ENCODE assay signal across 24 cellular contexts in the genomic region with DNA sequence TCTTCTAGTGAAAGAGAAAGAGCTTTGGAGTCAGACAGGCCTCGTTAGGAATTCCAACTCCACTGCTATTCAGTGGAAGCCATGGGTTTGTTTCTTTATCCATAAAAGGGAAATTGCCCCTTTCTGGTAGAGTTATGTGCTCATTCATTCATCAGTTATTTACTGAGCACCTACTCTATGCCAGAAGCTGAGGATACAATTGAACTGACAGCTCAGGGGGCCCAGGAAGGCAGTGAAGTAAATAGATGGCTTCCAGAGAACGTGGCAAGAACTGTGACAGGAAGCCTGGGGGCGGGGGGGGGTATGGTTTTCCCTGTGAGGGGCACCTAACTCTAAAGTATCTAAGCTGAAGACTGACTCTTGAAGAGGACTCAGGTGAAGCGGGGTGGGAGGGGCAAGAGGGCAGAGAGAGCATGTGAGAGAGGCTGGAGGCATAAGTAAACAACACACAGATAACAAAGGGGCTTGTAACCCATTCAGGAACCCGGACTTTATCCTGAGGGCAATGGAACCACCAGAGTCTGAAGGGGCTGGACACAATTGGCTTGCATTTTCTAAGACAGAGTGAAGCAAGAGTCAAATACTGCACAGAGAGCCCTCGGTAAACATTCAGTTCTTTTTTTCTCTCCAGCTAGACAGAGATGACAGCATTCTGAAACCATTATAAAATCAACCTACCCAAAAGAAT. TPM values are rescaled to one million over a fixed set of nuclear protein-coding genes. Genes with fewer than 3 reads are reported as not detected.
DNase-seq lines count a peak whose midpoint lies in the region; ATAC-seq, FAIRE-seq and TF ChIP-seq lines count a peak whose summit lies in the region.
"Had no signal": no experiment of that assay in that cellular context is flagged by ENCODE, and none has a peak within 500 bp of the region (broad histone marks: within the 10 kb centered on the region; RNA-seq: fewer than 3 reads in every experiment).

No MANE protein-coding gene starts in this region.

- H3K4me3 ChIP-seq in HepG2 (replicated peaks in 1 of 3; ENCODE audit: insufficient read depth in 1 of 3, low read depth in 2 of 3, low read length in 3 of 3) (no peak overlapping the region; a peak in 1 of 6 replicates), right lobe of liver (no peak overlapping the region), adipocyte (ENCODE audit: low read length) (peak overlapping the region; percentile 13), lower leg skin (ENCODE audit: low read depth, poor library complexity, severe bottlenecking) (no peak overlapping the region)
- H3K4me3 ChIP-seq: BLaER1, MG63 had no signal

- WGBS in HepG2 (ENCODE audit: low lambda C conversion rate) = 14% methylated on average over 6 of the region's 6 CpGs
- 82% methylated on average over 5 of the region's 6 CpGs for WGBS in right lobe of liver (ENCODE audit: insufficient coverage, low coverage, low lambda C conversion rate, missing lambda C conversion rate)
- 71 to 87% methylated on average over 6 of the region's 6 CpGs for WGBS in lower leg skin, 2 donors

- TF ChIP-seq POLR2A in HepG2 (IDR thresholded peaks at IDR 0.05; ENCODE audit: insufficient read depth in 1 of 2, low read depth in 2 of 2, low read length in 2 of 2) (no peak), right lobe of liver (IDR thresholded peaks at IDR 0.05) (no peak), lower leg skin (IDR thresholded peaks at IDR 0.05) (no peak)

- CTCF ChIA-PET in HepG2 (lab: Yijun Ruan, JAX; ENCODE audit: low intra/inter-chr PET ratio, low total read pairs) = no interaction called here

- TF ChIP-seq CTCF in HepG2 (CRISPR knock-in tag; IDR thresholded peaks at IDR 0.05) (no peak), right lobe of liver (IDR thresholded peaks at IDR 0.05) (no peak), type B pancreatic cell (conservative IDR thresholded peaks at IDR 0.05) (no peak), lower leg skin (IDR thresholded peaks at IDR 0.05) (no peak)

- peaks cover 49% of the 10 kb centered on the region for H3K36me3 Mint-ChIP-seq in type B pancreatic cell

- ATAC-seq in HepG2 (peak; percentile 92), right lobe of liver (no peak), GM21825 (IDR thresholded peaks at IDR 0.05; ENCODE audit: unreplicated experiment) (no peak)

- H4K20me1 ChIP-seq in HepG2 (ENCODE audit: insufficient read depth, low read length) = no peaks in the 10 kb centered on the region
- H4K20me1 ChIP-seq: BLaER1 had no signal

- H3K27ac ChIP-seq in HepG2 (ENCODE audit: extremely low read length, insufficient read depth, low read length) = peak overlapping the region; percentile 75
- H3K27ac ChIP-seq in right lobe of liver = no peak overlapping the region
- H3K27ac ChIP-seq: BLaER1 had no signal

- DNase-seq in HepG2 (ENCODE audit: low spot score) (peak; percentile 88), right lobe of liver (no peak), adipocyte (ENCODE audit: low read depth) (no peak), islet precursor cell (peak; percentile 64), type B pancreatic cell (ENCODE audit: extremely low spot score, unreplicated experiment) (no peak), lower leg skin (ENCODE audit: low spot score in 2 of 2) (no peak), SKM-1 (lab: John Stamatoyannopoulos, UW; ENCODE audit: unreplicated experiment) (no peak)
- DNase-seq: Calu3; CD4-positive, alpha-beta memory T cell; Kasumi-1; MG63; NCI-H1048; NCI-H1436 treated with DMSO at 0.1 percent for 48 hours; NCI-H2029 treated with DMSO at 0.1 percent for 48 hours; NK-92 treated with Interleukin-12 subunit alpha and Interleukin-12 subunit beta, amount 100 ng/mL, for 24 hours; Right ventricle myocardium superior; SK-N-SH had no signal

- H3K27me3 ChIP-seq in HepG2 (ENCODE audit: control insufficient read depth in 1 of 2, insufficient read depth in 2 of 2, low read length in 2 of 2) (no peaks in the 10 kb centered on the region), right lobe of liver (no peaks in the 10 kb centered on the region), adipocyte (replicated peaks; ENCODE audit: control insufficient read depth, insufficient read depth, low read length) (no peaks in the 10 kb centered on the region)
- H3K27me3 ChIP-seq: BLaER1, MG63 had no signal

- in situ Hi-C loops in HepG2 (cut with HindIII; ENCODE audit: extremely low pct_ligation_motif_present, low pct_unique_long_range_greater_than_20kb) = loop anchor here (10.0 kb wide), 1 partner anchor 48 kb away; no protein-coding TSS in a partner anchor

- POLR2A ChIA-PET in HepG2 (lab: Yijun Ruan, JAX) = interaction anchor here (0.7 to 3.5 kb wide), 4 partner anchors 8 to 35 kb away, joined by 3 to 38 read pairs (median 4); a partner anchor contains a TSS

- H3K4me1 ChIP-seq in HepG2 (ENCODE audit: insufficient read depth, low read length) = peaks cover 40% of the 10 kb centered on the region
- H3K4me1 ChIP-seq in right lobe of liver = no peaks in the 10 kb centered on the region
- peaks cover 30% of the 10 kb centered on the region for H3K4me1 ChIP-seq in adipocyte (ENCODE audit: control insufficient read depth, insufficient read depth, low read length)
- H3K4me1 ChIP-seq: BLaER1 had no signal

- TF ChIP-seq EP300 in HepG2 (IDR thresholded peaks at IDR 0.05; ENCODE audit: low read depth in 2 of 2, low read length in 2 of 2) = peak in 1 of 2 experiments; percentile 83; a peak in 2 of 4 replicates
- TF ChIP-seq EP300 in HepG2 (CRISPR knock-in tag; IDR thresholded peaks at IDR 0.05; ENCODE audit: borderline replicate concordance) = peak; percentile 33; the same call in 1 of the 2 replicates

- intact Hi-C loops in HepG2 (cut with micrococcal nuclease; ENCODE audit: unreplicated experiment) = loop anchor here (5.0 kb wide), 3 partner anchors 36 to 126 kb away; a partner anchor contains a TSS
- intact Hi-C loops in right lobe of liver (cut with DNase I) = no loop called here
- intact Hi-C loops in lower leg skin (cut with DNase I; ENCODE audit: low total_unique reads) = no loop called here

- peak overlapping the region; percentile 68 for H3K27ac Mint-ChIP-seq in type B pancreatic cell
- H3K27ac Mint-ChIP-seq: IgD-negative memory B cell had no signal

- peak overlapping the region; percentile 46; the same call in 1 of the 2 replicates for H3K4me2 ChIP-seq in HepG2 (ENCODE audit: low read depth, low read length)
- H3K4me2 ChIP-seq: BLaER1, SK-N-SH had no signal

- no peak overlapping the region for H3K4me3 Mint-ChIP-seq in type B pancreatic cell
- H3K4me3 Mint-ChIP-seq: CD4-positive, alpha-beta memory T cell; IgD-negative memory B cell had no signal

- FAIRE-seq in HepG2 (lab: Jason Lieb, UNC) = peak; percentile 92
- FAIRE-seq: A204.1, GM12891, H1, RCC 7860 had no signal

- H3K79me2 ChIP-seq in HepG2 (ENCODE audit: insufficient read depth, low read length) = peaks cover 2% of the 10 kb centered on the region

- peaks cover 14 to 53% of the 10 kb centered on the region in 2 experiments for H3K36me3 ChIP-seq in HepG2 (replicated peaks in 1 of 2; ENCODE audit: control insufficient read depth in 1 of 2, insufficient read depth in 2 of 2, low read length in 2 of 2)
- H3K36me3 ChIP-seq in right lobe of liver = peaks cover 0 to 53% (median 29%) of the 10 kb centered on the region in 4 donors
- H3K36me3 ChIP-seq in adipocyte (ENCODE audit: control insufficient read depth, insufficient read depth, low read length, severe bottlenecking) = peaks cover 97% of the 10 kb centered on the region

- H3K27me3 Mint-ChIP-seq in type B pancreatic cell = no peaks in the 10 kb centered on the region
- H3K27me3 Mint-ChIP-seq: CD4-positive, alpha-beta memory T cell; IgD-negative memory B cell had no signal

- no peaks in the 10 kb centered on the region for H3K4me1 Mint-ChIP-seq in type B pancreatic cell (ENCODE audit: unreplicated experiment)
- H3K4me1 Mint-ChIP-seq: IgD-negative memory B cell had no signal

- H2AFZ ChIP-seq in HepG2 (ENCODE audit: low read length) = no peak overlapping the region

- no peaks in the 10 kb centered on the region for H3K9me3 ChIP-seq in HepG2 (ENCODE audit: low read length)
- no peaks in the 10 kb centered on the region for H3K9me3 ChIP-seq in right lobe of liver
- H3K9me3 ChIP-seq in adipocyte (ENCODE audit: control insufficient read depth, low read length) = no peaks in the 10 kb centered on the region
- H3K9me3 ChIP-seq: BLaER1, MG63, SK-N-SH had no signal

- H3K9ac ChIP-seq in HepG2 (ENCODE audit: insufficient read depth, low read depth, low read length) = 0 out of 2 replicates have a peak overlapping the region, but pooled peaks have one; percentile 7
- no peak overlapping the region for H3K9ac ChIP-seq in adipocyte (ENCODE audit: low read length)
- H3K9ac ChIP-seq: BLaER1, SK-N-SH had no signal

- no peak for TF ChIP-seq RAD21 in HepG2 (CRISPR knock-in tag; IDR thresholded peaks at IDR 0.05)

- H3K9me3 Mint-ChIP-seq in type B pancreatic cell = no peaks in the 10 kb centered on the region
- H3K9me3 Mint-ChIP-seq: CD4-positive, alpha-beta memory T cell; IgD-negative memory B cell had no signal

- BruUV-seq in HepG2 (replicated peaks; lab: Mats Ljungman, UMichigan) = no TSS peak

RNA-seq across cellular contexts. Expression of a gene that starts 20.2 kb away (rescaled TPM):
- total RNA-seq in HepG2 (2016; rRNA removed; fragmentation: Illumina TruSeq; extraction: Trizol) (342 and 477 TPM in 2 replicates), right lobe of liver (100 to 1,000 TPM in 3 of 6 experiments, 10 to 100 TPM in 3; 52.2 to 216 (median 97.8) TPM), type B pancreatic cell (ENCODE audit: low replicate concordance) (175 and 245 TPM in 2 replicates), lower leg skin (100 to 1,000 TPM in 2 of 4 donors, 10 to 100 TPM in 2; 78.1 to 137 (median 94.2) TPM)
- 45.6 and 47.1 TPM in 2 replicates for total RNA-seq in HepG2 (2016; cell fraction: cytosol; rRNA removed; fragmentation: Illumina TruSeq; extraction: Trizol; ENCODE audit: low read depth)
- total RNA-seq in HepG2 (2016; cell fraction: insoluble cytoplasmic fraction; rRNA removed; fragmentation: Illumina TruSeq; extraction: Trizol) = 351 and 486 TPM in 2 replicates
- 81.7 and 82.9 TPM in 2 replicates for total RNA-seq in HepG2 (2016; cell fraction: membrane; rRNA removed; fragmentation: Illumina TruSeq; extraction: Trizol)
- total RNA-seq in HepG2 (2016; cell fraction: nucleus; rRNA removed; fragmentation: Illumina TruSeq; extraction: Trizol) = 182 and 183 TPM in 2 replicates
- polyA plus RNA-seq in HepG2 (2011; rRNA removed) = 175 and 209 TPM in 2 replicates
- 161 and 205 TPM in 2 replicates for polyA plus RNA-seq in HepG2 (2011; cell fraction: cytosol; rRNA removed)
- polyA plus RNA-seq in HepG2 (2011; cell fraction: nucleus; rRNA removed) = 114 and 117 TPM in 2 replicates
- 231 and 245 TPM in 2 replicates for polyA plus RNA-seq in HepG2 (2012)
- polyA plus RNA-seq in HepG2 (2016; cell fraction: cytosol; fragmentation: Illumina TruSeq; extraction: Trizol; ENCODE audit: low read depth) = 37.2 and 41.9 TPM in 2 replicates
- 523 and 561 TPM in 2 replicates for polyA plus RNA-seq in HepG2 (2016; cell fraction: insoluble cytoplasmic fraction; fragmentation: Illumina TruSeq; extraction: Trizol; ENCODE audit: low read depth)
- 66.0 and 66.3 TPM in 2 replicates for polyA plus RNA-seq in HepG2 (2016; cell fraction: membrane; fragmentation: Illumina TruSeq; extraction: Trizol; ENCODE audit: low read depth)
- polyA plus RNA-seq in HepG2 (2016; cell fraction: nucleus; fragmentation: Illumina TruSeq; extraction: Trizol; ENCODE audit: insufficient read depth, low read depth) = 239 and 250 TPM in 2 replicates
- polyA minus RNA-seq in HepG2 (2011; rRNA and poly(A)+ RNA removed; ENCODE audit: low replicate concordance) = 105 and 156 TPM in 2 replicates
- polyA minus RNA-seq in HepG2 (2011; cell fraction: cytosol; rRNA and poly(A)+ RNA removed) = 270 and 336 TPM in 2 replicates
- 156 and 160 TPM in 2 replicates for polyA minus RNA-seq in HepG2 (2011; cell fraction: nucleus; rRNA and poly(A)+ RNA removed)

Comparison
In these comparisons a context has a peak if more than half of its experiments do, and no peak if none do; other contexts are left out.
1. DNase-seq: peak in HepG2 (single experiment) and islet precursor cell (single experiment); none in right lobe of liver (0 of 3), adipocyte (single experiment), type B pancreatic cell (single experiment), lower leg skin (0 of 2) and SKM-1 (single experiment).